Comparison of ENCODE assay signal across 24 cellular contexts in the genomic region with DNA sequence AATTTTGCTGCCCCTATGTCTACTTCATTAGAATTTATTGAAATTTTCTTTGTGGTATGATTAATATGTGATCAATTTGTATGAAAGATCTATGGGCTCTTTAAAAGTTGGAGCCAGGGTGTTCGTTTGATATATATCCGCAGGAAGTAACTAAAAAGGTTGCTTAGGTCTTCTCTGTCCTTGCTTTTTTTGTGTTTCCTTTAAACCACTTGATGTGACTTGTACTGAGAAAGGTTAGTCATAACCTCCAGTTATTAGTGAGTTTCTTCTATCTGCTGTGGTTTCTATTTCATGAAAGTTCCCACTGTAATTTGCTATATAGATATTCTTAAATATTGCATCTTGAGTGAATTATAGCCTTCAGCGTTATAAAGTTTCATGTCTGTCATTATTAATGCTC.
A peak's percentile ranks its signal among the peaks of the same experiment; 100 is the strongest.
DNase-seq lines count a peak whose midpoint lies in the region; ATAC-seq and TF ChIP-seq lines count a peak whose summit lies in the region.
"Had no signal": no experiment of that assay in that cellular context is flagged by ENCODE, and none has a peak within 500 bp of the region (broad histone marks: within the 10 kb centered on the region; RNA-seq: fewer than 3 reads in every experiment).

No MANE protein-coding gene starts in this region.

- no peak for TF ChIP-seq CTCF in CD4-positive, alpha-beta T cell (IDR thresholded peaks at IDR 0.05)
- no peak for TF ChIP-seq CTCF in nephron progenitor cell (IDR thresholded peaks at IDR 0.05)

- peak overlapping the region; percentile 57 for H3K27ac Mint-ChIP-seq in CD4-positive, alpha-beta T cell
- peak overlapping the region; percentile 60 for H3K27ac Mint-ChIP-seq in activated CD8-positive, alpha-beta T cell treated with anti-CD3 and anti-CD28 coated beads, Interleukin-2, amount 10 ng/mL, durations not matched to agents 7 days and 5 days
- no peak overlapping the region for H3K27ac Mint-ChIP-seq in nephron progenitor cell
- H3K27ac Mint-ChIP-seq: natural killer cell treated with Interleukin-12 subunit alpha and Interleukin-12 subunit beta and Interleukin-15 and Interleukin-18, amount 100 ng/mL, for 72 hours had no signal

- ATAC-seq in CD4-positive, alpha-beta T cell (ENCODE audit: poor library complexity) = peak; percentile 77
- peak; percentile 61 for ATAC-seq in GM18508 (IDR thresholded peaks at IDR 0.05; ENCODE audit: insufficient read depth, unreplicated experiment)
- ATAC-seq in HG02870 (IDR thresholded peaks at IDR 0.05; ENCODE audit: unreplicated experiment) = peak; percentile 84
- ATAC-seq in activated CD8-positive, alpha-beta T cell treated with anti-CD3 and anti-CD28 coated beads, Interleukin-2, amount 10 ng/mL, durations not matched to agents 7 days and 5 days = peak; percentile 81
- ATAC-seq in HG02678 (IDR thresholded peaks at IDR 0.05; ENCODE audit: unreplicated experiment) = no peak
- ATAC-seq: PC-3 had no signal

- peaks cover 3% of the 10 kb centered on the region for H3K9me3 Mint-ChIP-seq in CD4-positive, alpha-beta T cell
- peaks cover 3% of the 10 kb centered on the region for H3K9me3 Mint-ChIP-seq in activated CD8-positive, alpha-beta T cell treated with anti-CD3 and anti-CD28 coated beads, Interleukin-2, amount 10 ng/mL, durations not matched to agents 7 days and 5 days (ENCODE audit: insufficient read depth)
- H3K9me3 Mint-ChIP-seq in nephron progenitor cell = no peaks in the 10 kb centered on the region

- no peaks in the 10 kb centered on the region for H3K9me3 ChIP-seq in CD4-positive, alpha-beta T cell (ENCODE audit: control insufficient read depth, low read length)

- no peak overlapping the region for H3K27ac ChIP-seq in CD4-positive, alpha-beta T cell (ENCODE audit: low read depth, low read length)
- H3K27ac ChIP-seq: cardiac muscle cell had no signal

- H3K27me3 Mint-ChIP-seq in CD4-positive, alpha-beta T cell = no peaks in the 10 kb centered on the region
- H3K27me3 Mint-ChIP-seq in activated CD8-positive, alpha-beta T cell treated with anti-CD3 and anti-CD28 coated beads, Interleukin-2, amount 10 ng/mL, durations not matched to agents 7 days and 5 days (ENCODE audit: low read depth) = peaks cover 9% of the 10 kb centered on the region
- H3K27me3 Mint-ChIP-seq in nephron progenitor cell (ENCODE audit: low read depth, poor library complexity) = peaks cover 4% of the 10 kb centered on the region
- H3K27me3 Mint-ChIP-seq: natural killer cell treated with Interleukin-12 subunit alpha and Interleukin-12 subunit beta and Interleukin-15 and Interleukin-18, amount 100 ng/mL, for 72 hours had no signal

- CTCF ChIA-PET in CD4-positive, alpha-beta T cell (lab: Charles Lee) = interaction anchor here (0.7 kb wide), 1 partner anchor 189 kb away, joined by 3 read pairs; no protein-coding TSS in a partner anchor
- CTCF ChIA-PET in activated CD8-positive, alpha-beta T cell treated with anti-CD3 and anti-CD28 coated beads, Interleukin-2, amount 10 ng/mL, durations not matched to agents 7 days and 5 days (lab: Charles Lee) = no interaction called here

- intact Hi-C loops in CD4-positive, alpha-beta T cell (cut with DNase I, micrococcal nuclease) = loop anchor here in 1 of 2 experiments (10.0 kb wide), 1 partner anchor 203 kb away; no protein-coding TSS in a partner anchor

- no peaks in the 10 kb centered on the region for H3K36me3 Mint-ChIP-seq in CD4-positive, alpha-beta T cell (ENCODE audit: low read depth)
- peaks cover 4% of the 10 kb centered on the region for H3K36me3 Mint-ChIP-seq in activated CD8-positive, alpha-beta T cell treated with anti-CD3 and anti-CD28 coated beads, Interleukin-2, amount 10 ng/mL, durations not matched to agents 7 days and 5 days (ENCODE audit: low read depth)
- no peaks in the 10 kb centered on the region for H3K36me3 Mint-ChIP-seq in nephron progenitor cell (ENCODE audit: low read depth)
- H3K36me3 Mint-ChIP-seq: natural killer cell treated with Interleukin-12 subunit alpha and Interleukin-12 subunit beta and Interleukin-15 and Interleukin-18, amount 100 ng/mL, for 72 hours had no signal

- peaks cover 29% of the 10 kb centered on the region for H3K4me1 Mint-ChIP-seq in CD4-positive, alpha-beta T cell (ENCODE audit: low read depth)
- H3K4me1 Mint-ChIP-seq in activated CD8-positive, alpha-beta T cell treated with anti-CD3 and anti-CD28 coated beads, Interleukin-2, amount 10 ng/mL, durations not matched to agents 7 days and 5 days (ENCODE audit: low read depth) = peaks cover 24% of the 10 kb centered on the region
- peaks cover 3% of the 10 kb centered on the region for H3K4me1 Mint-ChIP-seq in nephron progenitor cell

- DNase-seq in CD4-positive, alpha-beta T cell = no peak
- DNase-seq in activated CD8-positive, alpha-beta T cell treated with anti-CD3 and anti-CD28 coated beads, Interleukin-2, amount 10 ng/mL, durations not matched to agents 7 days and 5 days = no peak
- DNase-seq in stimulated activated CD4-positive, alpha-beta T cell treated with anti-CD3 and anti-CD28 coated beads, Interleukin-2, amount 100 ng/mL, for 24 hours = no peak
- no peak for DNase-seq in nephron progenitor cell
- no peak for DNase-seq in stimulated activated CD4-positive, alpha-beta T cell treated with anti-CD3 and anti-CD28 coated beads, Interleukin-4, amount 100 ng/mL, for 4 hours
- DNase-seq: activated CD4-positive, CD25-positive, alpha-beta regulatory T cell treated with anti-CD3 and anti-CD28 coated beads, Interleukin-2, amount 50 U/mL, for 72 hours; amniotic stem cell; Calu3; foreskin fibroblast; H7; Kasumi-1; mesendoderm; NCI-H1105 treated with DMSO at 0.1 percent for 48 hours; NCI-H526 treated with DMSO at 0.1 percent for 48 hours; PC-3; posterior cingulate gyrus; stimulated activated CD4-positive, alpha-beta T cell treated with anti-CD3 and anti-CD28 coated beads, Interleukin-1b, Interleukin-23, amount 100 ng/mL, for 48 hours; substantia nigra; T-helper 9 cell had no signal

- H3K27me3 ChIP-seq in CD4-positive, alpha-beta T cell (ENCODE audit: control insufficient read depth, insufficient read depth, low read length) = no peaks in the 10 kb centered on the region
- H3K27me3 ChIP-seq: cardiac muscle cell had no signal

- H3K4me3 Mint-ChIP-seq in CD4-positive, alpha-beta T cell = peak overlapping the region; percentile 3
- H3K4me3 Mint-ChIP-seq in activated CD8-positive, alpha-beta T cell treated with anti-CD3 and anti-CD28 coated beads, Interleukin-2, amount 10 ng/mL, durations not matched to agents 7 days and 5 days = peak overlapping the region; percentile 29
- H3K4me3 Mint-ChIP-seq in nephron progenitor cell = no peak overlapping the region
- H3K4me3 Mint-ChIP-seq: natural killer cell treated with Interleukin-12 subunit alpha and Interleukin-12 subunit beta and Interleukin-15 and Interleukin-18, amount 100 ng/mL, for 72 hours had no signal

- POLR2A ChIA-PET in CD4-positive, alpha-beta T cell (lab: Charles Lee) = interaction anchor here (1.3 kb wide), 1 partner anchor 24 kb away, joined by 8 read pairs; no protein-coding TSS in a partner anchor
- POLR2A ChIA-PET in activated CD8-positive, alpha-beta T cell treated with anti-CD3 and anti-CD28 coated beads, Interleukin-2, amount 10 ng/mL, durations not matched to agents 7 days and 5 days (lab: Charles Lee) = no interaction called here
